In genomic region chr1:45750298-45751038, GRCh38 we compare ENCODE assay signal across 8 cellular contexts. TPM values are rescaled to one million over a fixed set of nuclear protein-coding genes. Genes with fewer than 3 reads are reported as not detected.
DNase-seq lines count a peak whose midpoint lies in the region; ATAC-seq and TF ChIP-seq lines count a peak whose summit lies in the region.

Gene IPP (minus strand): TSS chr1:45750653. CDS start chr1:45746411, 4,242 bp downstream.

- TF ChIP-seq CTCF in psoas muscle (IDR thresholded peaks at IDR 0.05), result peak; percentile 23
- peak; percentile 3 to 37 (median 22) for TF ChIP-seq CTCF in uterus (IDR thresholded peaks at IDR 0.05)

- intact Hi-C loops in left ventricle myocardium superior (cut with micrococcal nuclease) (no loop called here), psoas muscle (cut with DNase I) (loop anchor here (2.0 to 5.0 kb wide), 2 partner anchors 52 kb away; partner anchors contain the start of gene MAST2 (in 2 of the 2)), uterus (cut with DNase I; ENCODE audit: low total_unique reads) (no loop called here)

- H3K27ac Mint-ChIP-seq in T-helper 17 cell, result peak within 1 kb of the TSS; percentile 98

- H3K36me3 Mint-ChIP-seq in T-helper 17 cell (ENCODE audit: low read depth), result no peaks in the 10 kb centered on the region

- H3K4me3 Mint-ChIP-seq in T-helper 17 cell, result peak within 1 kb of the TSS; percentile 96

- no peaks in the 10 kb centered on the region for H3K27me3 Mint-ChIP-seq in T-helper 17 cell

- no peaks in the 10 kb centered on the region for H3K9me3 ChIP-seq in T-helper 17 cell (ENCODE audit: control insufficient read depth, low read length, poor library complexity, severe bottlenecking)
- no peaks in the 10 kb centered on the region for H3K9me3 ChIP-seq in psoas muscle
- H3K9me3 ChIP-seq in uterus, result no peaks in the 10 kb centered on the region

- WGBS in psoas muscle, 3 donors, result 0% methylated on average over 51 to 58 of the region's 58 CpGs

- no peaks in the 10 kb centered on the region for H3K27me3 ChIP-seq in psoas muscle (ENCODE audit: insufficient read depth in 3 of 3, low read length in 2 of 3)
- H3K27me3 ChIP-seq in uterus, result no peaks in the 10 kb centered on the region

- peak; percentile 97 for DNase-seq in NCI-H1694 treated with DMSO at 0.1 percent for 48 hours (lab: John Stamatoyannopoulos, UW)
- DNase-seq in T-helper 17 cell, result peak; percentile 75 to 85 (median 83)
- DNase-seq in amygdala (lab: John Stamatoyannopoulos, UW), result peak; percentile 61 to 95 (median 89)
- peak; percentile 99 for DNase-seq in left ventricle myocardium superior
- peak; percentile 98 to 99 for DNase-seq in psoas muscle
- peak; percentile 96 to 97 for DNase-seq in uterus

- H3K4me1 ChIP-seq in psoas muscle (peaks cover 11% of the 10 kb centered on the region), uterus (no peaks in the 10 kb centered on the region)

- H3K36me3 ChIP-seq in psoas muscle (ENCODE audit: insufficient read depth in 1 of 2, low read depth in 1 of 2), result peaks cover 0 to 5% of the 10 kb centered on the region in 2 donors
- H3K36me3 ChIP-seq in uterus, result no peaks in the 10 kb centered on the region

- peaks cover 8% of the 10 kb centered on the region for H3K4me1 Mint-ChIP-seq in T-helper 17 cell

- ATAC-seq in HG02885 (IDR thresholded peaks at IDR 0.05; ENCODE audit: poor library complexity, unreplicated experiment) (peak; percentile 94), T-helper 17 cell (peak; percentile 91), left ventricle myocardium superior (peak; percentile 99), psoas muscle (peak; percentile 97 to 99 (median 98))

- H3K27ac ChIP-seq in psoas muscle (peak within 1 kb of the TSS; percentile 97), uterus (peak within 1 kb of the TSS; percentile 89 to 92)

- peak; percentile 97 for TF ChIP-seq POLR2A in GM15510 (IDR thresholded peaks at IDR 0.05; ENCODE audit: borderline replicate concordance, extremely low read depth, insufficient read length)
- TF ChIP-seq POLR2A in uterus (IDR thresholded peaks at IDR 0.05), result peak; percentile 91

- H3K4me3 ChIP-seq in psoas muscle (peak within 1 kb of the TSS; percentile 74), uterus (peak within 1 kb of the TSS; percentile 48 to 52)

RNA-seq across cellular contexts. Expression of gene IPP, which starts in this region (rescaled TPM):
- total RNA-seq in T-helper 17 cell (1 to 10 TPM; 6.7 to 7.6 TPM), left ventricle myocardium superior (12.2 TPM), psoas muscle (10 to 100 TPM; 12.7 to 26.8 (median 19.6) TPM), uterus (10 to 100 TPM in 2 of 4 donors, 1 to 10 TPM in 2; 1.2 to 25.6 (median 13.6) TPM)
- 1 to 10 TPM; 2.5 to 8.3 (median 2.9) TPM for polyA plus RNA-seq in psoas muscle

Comparison
In these comparisons a context has a peak if more than half of its experiments do, and no peak if none do; other contexts are left out.
1. Peak in every context shown above with its lines: DNase-seq, ATAC-seq, H3K4me3 ChIP-seq and H3K27ac ChIP-seq.
2. intact Hi-C loops: an anchor here in psoas muscle (2.0 to 5.0 kb wide); none called in left ventricle myocardium superior and uterus.